20 cellular contexts compared by ENCODE assay signal in the genomic region with DNA sequence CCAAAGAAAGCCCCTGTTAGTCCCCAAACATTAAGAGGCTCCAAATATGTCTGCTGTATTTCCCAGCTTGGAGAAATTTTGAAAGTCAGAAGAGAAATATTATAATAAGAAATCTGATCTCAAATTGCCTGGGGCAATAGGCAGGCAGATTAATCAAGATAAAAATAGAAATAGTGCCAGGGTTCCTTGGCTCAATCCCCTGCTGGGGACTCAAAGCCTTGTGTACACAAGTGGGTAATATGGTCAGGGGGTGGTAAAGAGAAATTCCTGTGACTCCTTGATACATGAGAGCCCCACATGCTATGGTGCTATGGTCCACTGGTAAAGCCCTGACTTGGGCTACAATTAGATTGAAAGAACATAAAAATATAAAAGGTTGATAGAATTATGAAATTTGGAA.
"Had no signal": no experiment of that assay in that cellular context is flagged by ENCODE, and none has a peak within 500 bp of the region (broad histone marks: within the 10 kb centered on the region; RNA-seq: fewer than 3 reads in every experiment).

No MANE protein-coding gene starts in this region.

- H3K4me1 ChIP-seq: ascending aorta, testis, upper lobe of right lung had no signal

- H3K27ac ChIP-seq: ascending aorta, cardiac muscle cell, heart right ventricle, neutrophil, testis, upper lobe of right lung had no signal

- H3K9me3 ChIP-seq: ascending aorta, heart right ventricle, mucosa of descending colon, neutrophil, testis, upper lobe of right lung had no signal

- ATAC-seq: activated CD8-positive, alpha-beta memory T cell treated with anti-CD3 and anti-CD28 coated beads, Interleukin-2, amount 10 ng/mL, durations not matched to agents 7 days and 5 days; activated T-cell treated with anti-CD3 and anti-CD28 coated beads, Interleukin-2, amount 50 U/mL, for 4 hours; heart right ventricle; left lobe of liver; mucosa of descending colon; naive thymus-derived CD8-positive, alpha-beta T cell; upper lobe of right lung had no signal

- H3K27me3 ChIP-seq: ascending aorta, cardiac muscle cell, heart right ventricle, neutrophil, testis, upper lobe of right lung had no signal

- H3K4me3 ChIP-seq: ascending aorta, cardiac muscle cell, heart right ventricle, mucosa of descending colon, testis, upper lobe of right lung had no signal

- DNase-seq: activated CD4-positive, alpha-beta T cell treated with anti-CD3 and anti-CD28 coated beads for 1 hour; activated CD4-positive, alpha-beta T cell treated with anti-CD3 and anti-CD28 coated beads, Interleukin-2, amount 50 U/mL, for 48 hours; activated CD8-positive, alpha-beta memory T cell treated with anti-CD3 and anti-CD28 coated beads, Interleukin-2, amount 10 ng/mL, durations not matched to agents 7 days and 5 days; activated gamma-delta T cell treated with Interleukin-2 at 50 U/mL for 16 hours; activated T-cell treated with anti-CD3 and anti-CD28 coated beads, Interleukin-2, amount 50 U/mL, for 4 hours; effector CD4-positive, alpha-beta T cell; foreskin melanocyte; heart right ventricle; mammary epithelial cell; mucosa of descending colon; naive thymus-derived CD8-positive, alpha-beta T cell; posterior cingulate gyrus; stimulated activated CD4-positive, alpha-beta T cell treated with anti-CD3 and anti-CD28 coated beads, Interleukin-15, amount 100 ng/mL, for 24 hours; stimulated activated CD4-positive, alpha-beta T cell treated with anti-CD3 and anti-CD28 coated beads, Interleukin-4, amount 100 ng/mL, for 24 hours; testis; upper lobe of right lung had no signal

- H3K36me3 ChIP-seq: ascending aorta, cardiac muscle cell, heart right ventricle, neutrophil, upper lobe of right lung had no signal
